1 cellular context compared by ENCODE assay signal in genomic region chr7:30074422-30075030, GRCh38.
TF ChIP-seq lines count a peak whose summit lies in the region.

No MANE protein-coding gene starts in this region.

TF ChIP-seq in HCT116, 20 proteins besides CTCF, POLR2A, EP300 and RAD21 (continued from another document):
- no peak for TF ChIP-seq POLR2AphosphoS5 (IDR thresholded peaks at IDR 0.05; ENCODE audit: low read depth, low read length)
- no peak for TF ChIP-seq ZFX (IDR thresholded peaks at IDR 0.05)
